8 cellular contexts compared by ENCODE assay signal in genomic region chr13:26914624-26915023, GRCh38.
DNase-seq lines count a peak whose midpoint lies in the region; ATAC-seq and TF ChIP-seq lines count a peak whose summit lies in the region.

No MANE protein-coding gene starts in this region.

- H3K9me3 Mint-ChIP-seq in T-helper 2 cell treated with Interferon-gamma antibody and Interleukin-4, amounts not matched to agents 5 μg/mL and 100 μg/mL, for 36 hours, result no peaks in the 10 kb centered on the region

- no peaks in the 10 kb centered on the region for H3K4me1 ChIP-seq in hepatocyte (ENCODE audit: insufficient read depth)

- H3K79me2 ChIP-seq in hepatocyte, result no peaks in the 10 kb centered on the region

- no peaks in the 10 kb centered on the region for H3K27me3 Mint-ChIP-seq in T-helper 2 cell treated with Interferon-gamma antibody and Interleukin-4, amounts not matched to agents 5 μg/mL and 100 μg/mL, for 36 hours (ENCODE audit: low read depth)

- H3K27ac ChIP-seq in hepatocyte, result no peak overlapping the region

- peak; percentile 68 for ATAC-seq in GM19452 (IDR thresholded peaks at IDR 0.05; ENCODE audit: unreplicated experiment)

- no peaks in the 10 kb centered on the region for H3K36me3 Mint-ChIP-seq in T-helper 2 cell treated with Interferon-gamma antibody and Interleukin-4, amounts not matched to agents 5 μg/mL and 100 μg/mL, for 36 hours (ENCODE audit: low read depth)

- DNase-seq in COLO668 (lab: John Stamatoyannopoulos, UW; ENCODE audit: unreplicated experiment) (peak; percentile 99), NCI-H2227 treated with DMSO at 0.1 percent for 48 hours (lab: John Stamatoyannopoulos, UW) (peak; percentile 34), dermis blood vessel endothelial cell (peak; percentile 3), hepatocyte (ENCODE audit: low spot score) (no peak), occipital lobe (lab: John Stamatoyannopoulos, UW) (no peak), NCI-H1436 treated with DMSO at 0.1 percent for 48 hours (lab: John Stamatoyannopoulos, UW) (no peak)
- no peak for DNase-seq in T-helper 2 cell treated with Interferon-gamma antibody and Interleukin-4, amounts not matched to agents 5 μg/mL and 100 μg/mL, for 36 hours (ENCODE audit: low spot score)

- peaks cover 9% of the 10 kb centered on the region for H3K27me3 ChIP-seq in hepatocyte

- no peak overlapping the region for H3K4me2 ChIP-seq in hepatocyte

- no peaks in the 10 kb centered on the region for H3K9me3 ChIP-seq in hepatocyte (ENCODE audit: low read depth)

- no peak overlapping the region for H3K27ac Mint-ChIP-seq in T-helper 2 cell treated with Interferon-gamma antibody and Interleukin-4, amounts not matched to agents 5 μg/mL and 100 μg/mL, for 36 hours

- H3K4me3 Mint-ChIP-seq in T-helper 2 cell treated with Interferon-gamma antibody and Interleukin-4, amounts not matched to agents 5 μg/mL and 100 μg/mL, for 36 hours, result no peak overlapping the region

- H3K4me3 ChIP-seq in hepatocyte, result no peak overlapping the region

- H3K36me3 ChIP-seq in hepatocyte (replicated peaks; ENCODE audit: insufficient read depth, low read depth), result no peaks in the 10 kb centered on the region

- no peaks in the 10 kb centered on the region for H3K9me2 ChIP-seq in hepatocyte (replicated peaks; ENCODE audit: insufficient read depth)

- H4K20me1 ChIP-seq in hepatocyte (ENCODE audit: insufficient read depth, poor library complexity, severe bottlenecking), result no peaks in the 10 kb centered on the region

- H2AFZ ChIP-seq in hepatocyte, result no peak overlapping the region

- no peak for TF ChIP-seq CTCF in hepatocyte (IDR thresholded peaks at IDR 0.05; ENCODE audit: poor library complexity)

- WGBS in hepatocyte (ENCODE audit: low lambda C conversion rate, missing lambda C conversion rate), result 83% methylated on average over 7 of the region's 7 CpGs

- H3K4me1 Mint-ChIP-seq in T-helper 2 cell treated with Interferon-gamma antibody and Interleukin-4, amounts not matched to agents 5 μg/mL and 100 μg/mL, for 36 hours (ENCODE audit: low read depth), result peaks cover 7% of the 10 kb centered on the region

Comparison
In these comparisons a context has a peak if more than half of its experiments do, and no peak if none do; other contexts are left out.
1. DNase-seq: peak in COLO668 (single experiment), NCI-H2227 treated with DMSO at 0.1 percent for 48 hours (single experiment) and dermis blood vessel endothelial cell (single experiment); none in hepatocyte (single experiment), occipital lobe (single experiment), T-helper 2 cell treated with Interferon-gamma antibody and Interleukin-4, amounts not matched to agents 5 μg/mL and 100 μg/mL, for 36 hours (single experiment) and NCI-H1436 treated with DMSO at 0.1 percent for 48 hours (single experiment).